1 cellular context compared by ENCODE assay signal in the genomic region with DNA sequence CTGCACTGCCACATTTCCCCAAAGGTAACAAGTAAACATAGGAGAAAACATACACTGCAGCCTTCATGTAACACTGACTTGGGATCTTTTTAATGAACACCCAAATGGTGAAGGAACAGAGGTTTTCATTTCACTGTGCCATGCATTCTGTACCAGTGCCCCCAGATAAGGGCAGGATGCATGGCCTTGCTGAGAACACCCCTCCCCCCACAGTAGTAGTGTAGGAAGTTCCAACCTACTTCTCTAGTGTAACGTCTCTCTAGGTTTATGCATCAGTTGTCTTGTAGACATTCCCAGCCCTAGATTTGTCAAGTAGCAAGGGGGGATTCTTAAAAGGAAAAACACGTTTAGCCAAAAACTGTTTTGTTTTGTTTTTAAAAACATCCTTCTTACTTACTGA.
TF ChIP-seq lines count a peak whose summit lies in the region.

No MANE protein-coding gene starts in this region.

TF ChIP-seq in HEK293T, 16 proteins besides CTCF, POLR2A, EP300 and RAD21 (continued from another document):
- TF ChIP-seq PKNOX1 (IDR thresholded peaks at IDR 0.05), result no peak
- no peak for TF ChIP-seq LEF1 (IDR thresholded peaks at IDR 0.05; ENCODE audit: borderline replicate concordance)
- no peak for TF ChIP-seq CTBP1 (IDR thresholded peaks at IDR 0.05; ENCODE audit: borderline replicate concordance)
- TF ChIP-seq TARDBP (IDR thresholded peaks at IDR 0.05), result no peak
- no peak for TF ChIP-seq FOXK2 (IDR thresholded peaks at IDR 0.05)
- no peak for TF ChIP-seq NFRKB (IDR thresholded peaks at IDR 0.05)
- no peak for TF ChIP-seq HDGF (IDR thresholded peaks at IDR 0.05; ENCODE audit: borderline replicate concordance)
- TF ChIP-seq ELF4 (IDR thresholded peaks at IDR 0.05), result no peak
- no peak for TF ChIP-seq L3MBTL2 (conservative IDR thresholded peaks at IDR 0.05)
- TF ChIP-seq FOXA1 (IDR thresholded peaks at IDR 0.05), result no peak
- TF ChIP-seq ZNF384 (IDR thresholded peaks at IDR 0.05), result no peak
- TF ChIP-seq FOXM1 (IDR thresholded peaks at IDR 0.05; ENCODE audit: borderline replicate concordance), result no peak
- no peak for TF ChIP-seq SUZ12 (IDR thresholded peaks at IDR 0.05)
- no peak for TF ChIP-seq ARNT (IDR thresholded peaks at IDR 0.05)
